Comparison of ENCODE assay signal across 32 cellular contexts in the genomic region with DNA sequence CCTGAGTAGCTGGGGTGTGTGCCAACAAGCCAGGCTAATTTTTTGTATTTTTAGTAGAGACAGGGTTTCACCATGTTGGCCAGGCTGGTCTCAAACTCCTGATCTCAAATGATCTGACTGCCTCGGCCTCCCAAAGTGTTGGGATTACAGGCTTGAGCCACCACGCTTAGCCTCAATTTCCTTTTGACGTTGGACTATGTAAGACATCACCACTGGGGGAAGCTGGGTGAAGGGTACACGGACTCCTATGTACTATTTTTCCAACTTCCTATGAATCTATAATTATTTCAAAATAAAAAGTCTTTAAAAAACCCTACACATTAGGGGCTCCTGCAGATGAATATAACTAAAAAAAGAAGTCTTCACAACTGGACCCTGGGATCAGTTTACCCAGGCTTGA.
"Had no signal": no experiment of that assay in that cellular context is flagged by ENCODE, and none has a peak within 500 bp of the region (broad histone marks: within the 10 kb centered on the region; RNA-seq: fewer than 3 reads in every experiment).

No MANE protein-coding gene starts in this region.

- H3K4me3 ChIP-seq: MG63 had no signal

- H3K36me3 ChIP-seq: MG63 had no signal

- DNase-seq: Karpas-422, Kasumi-1, MG63, MM.1S, MV-4-11, NCI-H1048, NCI-H1092, NCI-H1092 treated with DMSO at 0.1 percent for 48 hours, NCI-H1105, NCI-H1105 treated with DMSO at 0.1 percent for 48 hours, NCI-H1417 treated with DMSO at 0.1 percent for 48 hours, NCI-H1436, NCI-H1436 treated with DMSO at 0.1 percent for 48 hours, NCI-H146, NCI-H1694, NCI-H1694 treated with DMSO at 0.1 percent for 48 hours, NCI-H187 treated with DMSO at 0.1 percent for 48 hours, NCI-H1930, NCI-H2029, NCI-H2029 treated with DMSO at 0.1 percent for 48 hours, NCI-H2081, NCI-H2081 treated with DMSO at 0.1 percent for 48 hours, NCI-H2107, NCI-H2171, NCI-H2171 treated with DMSO at 0.1 percent for 48 hours, NCI-H2227 treated with DMSO at 0.1 percent for 48 hours, NCI-H226, NCI-H345, NCI-H446, NCI-H446 treated with DMSO at 0.1 percent for 48 hours, NCI-H510A, NCI-H510A treated with DMSO at 0.1 percent for 48 hours had no signal

- H3K9me3 ChIP-seq: MG63 had no signal
